10 cellular contexts compared by ENCODE assay signal in the genomic region with DNA sequence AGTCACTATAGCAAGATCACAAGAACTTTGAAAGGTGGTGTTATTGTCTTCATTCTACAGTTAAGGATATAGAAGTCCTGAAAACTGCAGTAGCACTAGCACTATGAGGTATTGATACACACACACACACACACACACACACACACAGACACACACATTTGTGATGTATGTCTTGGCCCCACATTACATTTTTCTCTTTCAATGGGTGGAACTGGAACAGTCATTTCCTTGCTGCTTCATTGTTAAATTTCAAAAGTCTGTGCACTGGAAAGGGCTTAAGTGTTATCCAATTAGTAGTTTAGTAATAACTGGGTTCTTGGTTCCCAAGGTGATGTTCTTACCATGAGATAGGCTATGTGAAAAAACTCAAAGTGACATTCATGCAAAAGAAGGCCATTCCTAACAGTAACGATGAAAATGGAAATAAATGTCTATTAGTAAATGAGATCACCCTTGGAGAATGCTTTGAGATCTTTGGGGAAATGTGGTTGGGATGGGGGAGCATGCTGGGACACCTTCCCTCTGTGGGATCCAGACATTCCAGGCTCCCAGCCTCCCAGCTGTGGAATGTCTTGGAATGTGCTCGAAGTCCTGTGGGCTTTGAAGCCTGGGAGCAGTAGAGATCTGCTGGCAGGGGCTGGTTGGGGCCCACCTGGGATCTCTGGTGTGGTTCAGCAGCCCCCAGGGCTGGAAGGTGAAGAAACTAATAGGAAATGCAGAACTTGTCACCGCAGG.
DNase-seq lines count a peak whose midpoint lies in the region; ATAC-seq and TF ChIP-seq lines count a peak whose summit lies in the region.
"Had no signal": no experiment of that assay in that cellular context is flagged by ENCODE, and none has a peak within 500 bp of the region (broad histone marks: within the 10 kb centered on the region; RNA-seq: fewer than 3 reads in every experiment).

No MANE protein-coding gene starts in this region.

- no peaks in the 10 kb centered on the region for H3K27me3 ChIP-seq in RWPE2 (ENCODE audit: insufficient read depth, poor library complexity, severe bottlenecking)
- H3K27me3 ChIP-seq: BE2C had no signal

- no peak overlapping the region for H3K4me3 Mint-ChIP-seq in nephron progenitor cell

- DNase-seq in AG08395 (ENCODE audit: low spot score) (peak; percentile 87), RWPE2 (ENCODE audit: low spot score) (peak; percentile 59), fibroblast of mammary gland (ENCODE audit: low read depth) (peak; percentile 83), nephron progenitor cell (no peak), GM10266 (ENCODE audit: extremely low spot score) (no peak)
- DNase-seq: BE2C, hippocampal formation had no signal

- no peak overlapping the region for H3K4me3 ChIP-seq in RWPE2 (ENCODE audit: severe bottlenecking)
- H3K4me3 ChIP-seq in fibroblast of mammary gland (ENCODE audit: control insufficient read depth, low read depth, low read length): no peak overlapping the region

- peaks cover 3% of the 10 kb centered on the region for H3K27me3 Mint-ChIP-seq in nephron progenitor cell (ENCODE audit: low read depth, poor library complexity)

- peak overlapping the region; percentile 10 for H3K27ac Mint-ChIP-seq in nephron progenitor cell

- H3K9me3 ChIP-seq in RWPE2 (ENCODE audit: severe bottlenecking): no peaks in the 10 kb centered on the region
- H3K9me3 ChIP-seq: BE2C had no signal

- H3K36me3 ChIP-seq in RWPE2 (ENCODE audit: low read depth): no peaks in the 10 kb centered on the region
- H3K36me3 ChIP-seq: BE2C had no signal

- peak overlapping the region; percentile 64 for H3K27ac ChIP-seq in RWPE2 (ENCODE audit: poor library complexity, severe bottlenecking)

- H3K4me1 Mint-ChIP-seq in nephron progenitor cell: peaks cover 19% of the 10 kb centered on the region

- no peaks in the 10 kb centered on the region for H3K36me3 Mint-ChIP-seq in nephron progenitor cell (ENCODE audit: low read depth)

- H3K9me3 Mint-ChIP-seq in nephron progenitor cell: no peaks in the 10 kb centered on the region

- TF ChIP-seq CTCF in RWPE2 (IDR thresholded peaks at IDR 0.05; ENCODE audit: poor library complexity, severe bottlenecking) (no peak), fibroblast of mammary gland (conservative IDR thresholded peaks at IDR 0.05; ENCODE audit: control insufficient read depth, insufficient read depth, low read depth, low read length) (no peak), nephron progenitor cell (IDR thresholded peaks at IDR 0.05) (no peak), GM10266 (IDR thresholded peaks at IDR 0.05; ENCODE audit: control insufficient read depth, insufficient read depth, low read depth, missing control alignments) (no peak)

- ATAC-seq in RWPE2 (ENCODE audit: low read depth) (peak; percentile 94), HG03457 (IDR thresholded peaks at IDR 0.05; ENCODE audit: unreplicated experiment) (no peak), GM19035 (IDR thresholded peaks at IDR 0.05; ENCODE audit: unreplicated experiment) (no peak)
- no peak for ATAC-seq in activated CD4-positive, CD25-positive, alpha-beta regulatory T cell treated with anti-CD3 and anti-CD28 coated beads, Interleukin-2, amount 50 U/mL, for 24 hours

- peaks cover 13% of the 10 kb centered on the region for H3K4me1 ChIP-seq in RWPE2 (ENCODE audit: insufficient read depth, poor library complexity, severe bottlenecking)
- H3K4me1 ChIP-seq: BE2C had no signal

Comparison
In these comparisons a context has a peak if more than half of its experiments do, and no peak if none do; other contexts are left out.
1. DNase-seq: peak in AG08395 (single experiment), RWPE2 (single experiment) and fibroblast of mammary gland (single experiment); none in nephron progenitor cell (single experiment) and GM10266 (single experiment).